ENCODE assay signal across 8 cellular contexts in genomic region chr14:52299692-52300278, GRCh38. TPM values are rescaled to one million over a fixed set of nuclear protein-coding genes. Genes with fewer than 3 reads are reported as not detected.
DNase-seq lines count a peak whose midpoint lies in the region; ATAC-seq and TF ChIP-seq lines count a peak whose summit lies in the region.

No MANE protein-coding gene starts in this region.

- no peaks in the 10 kb centered on the region for H3F3A ChIP-seq in DOHH2 (ENCODE audit: control insufficient read depth, insufficient read depth)

- no peaks in the 10 kb centered on the region for H3K4me1 ChIP-seq in DOHH2 (ENCODE audit: control insufficient read depth, low read length)
- H3K4me1 ChIP-seq in OCI-LY3 (ENCODE audit: low read length): 0 out of 2 replicates have a peak, but pooled peaks cover 3% of the 10 kb centered on the region

- H3K27me3 ChIP-seq in DOHH2 (ENCODE audit: control insufficient read depth, low read length): peaks cover 5% of the 10 kb centered on the region; the same call in 1 of the 2 replicates
- peaks cover 42% of the 10 kb centered on the region for H3K27me3 ChIP-seq in OCI-LY3 (ENCODE audit: low read depth, low read length)

- H3K79me2 ChIP-seq in DOHH2 (ENCODE audit: control insufficient read depth, low read length) (no peaks in the 10 kb centered on the region), OCI-LY3 (ENCODE audit: low read length) (no peaks in the 10 kb centered on the region)

- no peaks in the 10 kb centered on the region for H3K9me2 ChIP-seq in DOHH2 (replicated peaks; ENCODE audit: control insufficient read depth, low read length)

- H3K27ac ChIP-seq in DOHH2 (ENCODE audit: low read depth, low read length) (no peak overlapping the region), OCI-LY3 (ENCODE audit: low read length) (no peak overlapping the region)

- peak; percentile 63 for ATAC-seq in HG03066 (IDR thresholded peaks at IDR 0.05; ENCODE audit: low read depth, unreplicated experiment)
- no peak for ATAC-seq in GM18907 (IDR thresholded peaks at IDR 0.05; ENCODE audit: unreplicated experiment)

- H3K9me3 ChIP-seq in DOHH2 (ENCODE audit: control insufficient read depth, insufficient read depth, low read length) (no peaks in the 10 kb centered on the region), OCI-LY3 (ENCODE audit: insufficient read depth, low read length) (no peaks in the 10 kb centered on the region)

- no peaks in the 10 kb centered on the region for H4K20me1 ChIP-seq in DOHH2 (ENCODE audit: control insufficient read depth, insufficient read depth, low read depth, low read length)
- no peaks in the 10 kb centered on the region for H4K20me1 ChIP-seq in OCI-LY3 (ENCODE audit: insufficient read depth, low read length)

- H3K36me3 ChIP-seq in DOHH2 (ENCODE audit: control insufficient read depth, low read length): no peaks in the 10 kb centered on the region
- H3K36me3 ChIP-seq in OCI-LY3 (replicated peaks; ENCODE audit: low read depth, low read length): no peaks in the 10 kb centered on the region

- H3K4me2 ChIP-seq in DOHH2 (ENCODE audit: low read length) (no peak overlapping the region), OCI-LY3 (ENCODE audit: low read length) (no peak overlapping the region)

- H3K9ac ChIP-seq in OCI-LY3 (ENCODE audit: low read length): no peak overlapping the region

- DNase-seq in dedifferentiated amniotic fluid mesenchymal stem cell (ENCODE audit: extremely low spot score) (peak; percentile 78), lung microvascular endothelial cell (ENCODE audit: low read depth in 2 of 2) (peak; percentile 48 to 57)
- no peak for DNase-seq in activated T-cell treated with anti-CD3 and anti-CD28 coated beads, Interleukin-2, amount 50 U/mL, for 1 hour
- DNase-seq in activated effector memory CD4-positive, alpha-beta T cell treated with Interleukin-2 at 50 U/mL for 16 hours: no peak

- no peak overlapping the region for H2AFZ ChIP-seq in OCI-LY3 (ENCODE audit: low read depth, low read length)

- peak; percentile 61 for TF ChIP-seq CTCF in DOHH2 (IDR thresholded peaks at IDR 0.05; ENCODE audit: low read depth, low read length, poor library complexity, severe bottlenecking)
- TF ChIP-seq CTCF in OCI-LY3 (IDR thresholded peaks at IDR 0.05; ENCODE audit: low read depth, low read length): peak; percentile 76

- H3K4me3 ChIP-seq in DOHH2 (ENCODE audit: low read length) (no peak overlapping the region), OCI-LY3 (ENCODE audit: low read length) (no peak overlapping the region)

RNA-seq across cellular contexts. Expression of gene PTGER2, which starts 14.3 kb away (rescaled TPM):
- under 0.01 TPM in 1 of 2 replicates, not detected in the other for total RNA-seq in lung microvascular endothelial cell

RNA-seq across cellular contexts. Expression of gene PTGDR, which starts 32.3 kb away (rescaled TPM):
- not detected in 2 replicates for total RNA-seq in lung microvascular endothelial cell

Comparison
In these comparisons a context has a peak if more than half of its experiments do, and no peak if none do; other contexts are left out.
1. DNase-seq: peak in dedifferentiated amniotic fluid mesenchymal stem cell (single experiment) and lung microvascular endothelial cell (2 of 2); none in activated T-cell treated with anti-CD3 and anti-CD28 coated beads, Interleukin-2, amount 50 U/mL, for 1 hour (single experiment) and activated effector memory CD4-positive, alpha-beta T cell treated with Interleukin-2 at 50 U/mL for 16 hours (single experiment).